9 cellular contexts compared by ENCODE assay signal in the genomic region with DNA sequence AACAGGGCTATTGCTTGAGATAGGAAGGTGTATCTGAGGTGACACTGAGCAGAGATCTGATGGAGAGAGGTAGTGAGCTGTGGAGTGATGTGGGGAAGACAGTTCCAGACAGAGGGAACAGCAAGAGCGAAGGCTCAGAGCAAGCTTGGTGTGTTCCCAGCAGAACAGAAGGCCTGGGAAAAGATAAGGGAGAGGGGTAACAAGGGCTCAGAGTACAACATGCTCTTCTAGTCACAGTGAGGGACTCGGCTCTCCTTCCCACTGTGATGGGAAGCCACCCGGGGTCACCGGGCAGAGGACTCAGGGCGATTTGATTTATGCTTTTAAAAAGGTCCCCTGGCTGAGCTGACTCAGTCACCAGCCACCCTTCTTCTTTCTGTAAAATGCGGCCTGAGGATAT. TPM values are rescaled to one million over a fixed set of nuclear protein-coding genes. Genes with fewer than 3 reads are reported as not detected.
"Had no signal": no experiment of that assay in that cellular context is flagged by ENCODE, and none has a peak within 500 bp of the region (broad histone marks: within the 10 kb centered on the region; RNA-seq: fewer than 3 reads in every experiment).

No MANE protein-coding gene starts in this region.

- H3K27ac Mint-ChIP-seq: HFFc6 had no signal

- FAIRE-seq: K562 had no signal

- H3K27ac ChIP-seq: GM23248, HL-60 had no signal

- DNase-seq: GM23248, GOT3, H7, HFFc6, IMR-90 had no signal

- H3K4me1 ChIP-seq: HAP-1 had no signal

- H3K9me3 Mint-ChIP-seq: HFFc6 had no signal

- H3K4me3 Mint-ChIP-seq: HFFc6 had no signal

- H3K4me3 ChIP-seq: GM23248, HAP-1, K562 had no signal

- H3K9ac ChIP-seq: GM23248 had no signal

- ATAC-seq: HCT116, K562 had no signal

- H3K9me3 ChIP-seq: HAP-1 had no signal

RNA-seq across cellular contexts. Expression of gene CAP2, which starts 33.7 kb away (rescaled TPM):
- total RNA-seq: K562 had no signal
- polyA plus RNA-seq: K562 had no signal
